In genomic region chr12:85468356-85469157, GRCh38 we compare ENCODE assay signal across 8 cellular contexts.
DNase-seq lines count a peak whose midpoint lies in the region; ATAC-seq and TF ChIP-seq lines count a peak whose summit lies in the region.

No MANE protein-coding gene starts in this region.

- H3K4me3 ChIP-seq in osteoblast (ENCODE audit: insufficient read depth, low read length), result peak overlapping the region; percentile 51

- peaks cover 3% of the 10 kb centered on the region for H3K9me3 Mint-ChIP-seq in Calu3 (ENCODE audit: low read depth, unreplicated experiment)
- H3K9me3 Mint-ChIP-seq in activated T-helper 2 cell treated with anti-CD3 and anti-CD28 coated beads, Interferon-gamma antibody, Interleukin-2, Interleukin-4, amounts not matched to agents 10 μg/mL and 5 μg/mL and 100 μg/mL, durations not matched to agents 14 hours and 24 hours and 36 hours, result no peaks in the 10 kb centered on the region
- peaks cover 2% of the 10 kb centered on the region for H3K9me3 Mint-ChIP-seq in glutamatergic neuron (ENCODE audit: unreplicated experiment)

- no TSS peak for BruUV-seq in Calu3 (replicated peaks; lab: Mats Ljungman, UMichigan)

- H3K4me1 Mint-ChIP-seq in Calu3 (ENCODE audit: low read depth, unreplicated experiment) (peaks cover 47% of the 10 kb centered on the region), glutamatergic neuron (ENCODE audit: low read depth, unreplicated experiment) (peaks cover 5% of the 10 kb centered on the region)
- H3K4me1 Mint-ChIP-seq in activated T-helper 2 cell treated with anti-CD3 and anti-CD28 coated beads, Interferon-gamma antibody, Interleukin-2, Interleukin-4, amounts not matched to agents 10 μg/mL and 5 μg/mL and 100 μg/mL, durations not matched to agents 14 hours and 24 hours and 36 hours (ENCODE audit: low read depth), result peaks cover 17% of the 10 kb centered on the region

- no peaks in the 10 kb centered on the region for H3K4me1 ChIP-seq in osteoblast (ENCODE audit: insufficient read depth, low read length)

- H3K36me3 Mint-ChIP-seq in Calu3 (ENCODE audit: insufficient read depth, unreplicated experiment) (peaks cover 9% of the 10 kb centered on the region), glutamatergic neuron (ENCODE audit: unreplicated experiment) (no peaks in the 10 kb centered on the region)
- H3K36me3 Mint-ChIP-seq in activated T-helper 2 cell treated with anti-CD3 and anti-CD28 coated beads, Interferon-gamma antibody, Interleukin-2, Interleukin-4, amounts not matched to agents 10 μg/mL and 5 μg/mL and 100 μg/mL, durations not matched to agents 14 hours and 24 hours and 36 hours (ENCODE audit: low read depth), result no peaks in the 10 kb centered on the region

- peak overlapping the region; percentile 79 for H3K27ac Mint-ChIP-seq in Calu3 (ENCODE audit: unreplicated experiment)
- peak overlapping the region; percentile 48 for H3K27ac Mint-ChIP-seq in activated T-helper 2 cell treated with anti-CD3 and anti-CD28 coated beads, Interferon-gamma antibody, Interleukin-2, Interleukin-4, amounts not matched to agents 10 μg/mL and 5 μg/mL and 100 μg/mL, durations not matched to agents 14 hours and 24 hours and 36 hours
- H3K27ac Mint-ChIP-seq in glutamatergic neuron (ENCODE audit: unreplicated experiment), result no peak overlapping the region

- no peaks in the 10 kb centered on the region for H3K79me2 ChIP-seq in osteoblast (ENCODE audit: insufficient read depth, low read length)

- TF ChIP-seq CTCF in Calu3 (IDR thresholded peaks at IDR 0.05; ENCODE audit: unreplicated experiment), result peak; percentile 55
- peak; percentile 78 for TF ChIP-seq CTCF in glutamatergic neuron (IDR thresholded peaks at IDR 0.05; ENCODE audit: partially characterized antibody, unreplicated experiment)
- TF ChIP-seq CTCF in osteoblast (IDR thresholded peaks at IDR 0.05; ENCODE audit: extremely low read depth, low read depth, low read length), result peak; percentile 82

- CTCF ChIA-PET in Calu3 (lab: Charles Lee), result interaction anchor here (0.5 to 1.7 kb wide), 6 partner anchors 20 to 484 kb away, joined by 3 to 18 read pairs (median 4); no protein-coding TSS in a partner anchor

- DNase-seq in Calu3 (peak; percentile 70), GM19240 (ENCODE audit: insufficient read length, low spot score) (peak; percentile 4), NCI-H345 treated with DMSO at 0.1 percent for 48 hours (lab: John Stamatoyannopoulos, UW; ENCODE audit: unreplicated experiment) (peak; percentile 39), glutamatergic neuron (peak; percentile 49), osteoblast (ENCODE audit: insufficient read length, low spot score, missing footprints) (peak; percentile 36)
- peak; percentile 22 for DNase-seq in activated T-helper 2 cell treated with anti-CD3 and anti-CD28 coated beads, Interferon-gamma antibody, Interleukin-2, Interleukin-4, amounts not matched to agents 10 μg/mL and 5 μg/mL and 100 μg/mL, durations not matched to agents 14 hours and 24 hours and 36 hours (ENCODE audit: low spot score)
- DNase-seq in activated effector memory CD4-positive, alpha-beta T cell treated with Interleukin-2 at 50 U/mL for 16 hours, result no peak

- H3K27me3 Mint-ChIP-seq in Calu3 (ENCODE audit: unreplicated experiment) (no peaks in the 10 kb centered on the region), glutamatergic neuron (ENCODE audit: unreplicated experiment) (peaks cover 3% of the 10 kb centered on the region)
- H3K27me3 Mint-ChIP-seq in activated T-helper 2 cell treated with anti-CD3 and anti-CD28 coated beads, Interferon-gamma antibody, Interleukin-2, Interleukin-4, amounts not matched to agents 10 μg/mL and 5 μg/mL and 100 μg/mL, durations not matched to agents 14 hours and 24 hours and 36 hours (ENCODE audit: low read depth), result peaks cover 15% of the 10 kb centered on the region

- intact Hi-C loops in Calu3 (cut with micrococcal nuclease; ENCODE audit: unreplicated experiment), result loop anchor here (1.0 to 5.0 kb wide), 4 partner anchors 41 to 452 kb away; no protein-coding TSS in a partner anchor
- intact Hi-C loops in activated T-helper 2 cell treated with anti-CD3 and anti-CD28 coated beads, Interferon-gamma antibody, Interleukin-2, Interleukin-4, amounts not matched to agents 10 μg/mL and 5 μg/mL and 100 μg/mL, durations not matched to agents 14 hours and 24 hours and 36 hours (cut with micrococcal nuclease), result loop anchor here (1.0 to 2.0 kb wide), 3 partner anchors 399 to 452 kb away; no protein-coding TSS in a partner anchor

- no peaks in the 10 kb centered on the region for H4K20me1 ChIP-seq in osteoblast (ENCODE audit: insufficient read depth, low read length)

- no peaks in the 10 kb centered on the region for H3K9me3 ChIP-seq in osteoblast (ENCODE audit: low read depth, low read length)

- H3K27me3 ChIP-seq in osteoblast (ENCODE audit: insufficient read depth, low read length), result no peaks in the 10 kb centered on the region

- H2AFZ ChIP-seq in osteoblast (ENCODE audit: low read length), result peak overlapping the region; percentile 17

- no peak overlapping the region for H3K27ac ChIP-seq in osteoblast (ENCODE audit: low read depth, low read length)

- no peaks in the 10 kb centered on the region for H3K36me3 ChIP-seq in osteoblast (ENCODE audit: insufficient read depth, low read length)

- ATAC-seq in HG03175 (IDR thresholded peaks at IDR 0.05; ENCODE audit: unreplicated experiment), result peak; percentile 94

- peak overlapping the region; percentile 71 for H3K4me3 Mint-ChIP-seq in Calu3 (ENCODE audit: low read depth, unreplicated experiment)
- H3K4me3 Mint-ChIP-seq in activated T-helper 2 cell treated with anti-CD3 and anti-CD28 coated beads, Interferon-gamma antibody, Interleukin-2, Interleukin-4, amounts not matched to agents 10 μg/mL and 5 μg/mL and 100 μg/mL, durations not matched to agents 14 hours and 24 hours and 36 hours (ENCODE audit: low read depth), result peak overlapping the region; percentile 77
- H3K4me3 Mint-ChIP-seq in glutamatergic neuron (ENCODE audit: unreplicated experiment), result peak overlapping the region; percentile 90

- peak overlapping the region; percentile 68 for H3K4me2 ChIP-seq in osteoblast (ENCODE audit: insufficient read depth, low read length)
